Comparison of ENCODE assay signal across 1 cellular context in genomic region chr5:38925154-38925925, GRCh38.
TF ChIP-seq lines count a peak whose summit lies in the region.

No MANE protein-coding gene starts in this region.

TF ChIP-seq in IMR-90, 13 proteins besides CTCF, POLR2A, EP300 and RAD21 (continued from another document):
- TF ChIP-seq MAZ (IDR thresholded peaks at IDR 0.05; ENCODE audit: borderline replicate concordance, low read depth, low read length): no peak
- TF ChIP-seq NFE2L2 (IDR thresholded peaks at IDR 0.05; ENCODE audit: low read depth, low read length): no peak
- TF ChIP-seq MXI1 (IDR thresholded peaks at IDR 0.05; ENCODE audit: borderline replicate concordance, low read depth, low read length): no peak
- no peak for TF ChIP-seq USF2 (IDR thresholded peaks at IDR 0.05; ENCODE audit: low read depth, low read length)
- no peak for TF ChIP-seq FOS (IDR thresholded peaks at IDR 0.05; ENCODE audit: low read depth, low read length)
- TF ChIP-seq RFX5 (IDR thresholded peaks at IDR 0.05; ENCODE audit: low read depth, low read length): no peak
- no peak for TF ChIP-seq RCOR1 (IDR thresholded peaks at IDR 0.05; ENCODE audit: insufficient replicate concordance, low read length)
- TF ChIP-seq BHLHE40 (IDR thresholded peaks at IDR 0.05; ENCODE audit: low read depth, low read length): no peak
- no peak for TF ChIP-seq CEBPB (IDR thresholded peaks at IDR 0.05; ENCODE audit: low read depth, low read length)
- no peak for TF ChIP-seq CHD1 (IDR thresholded peaks at IDR 0.05; ENCODE audit: low read depth, low read length)
- TF ChIP-seq MAFK (IDR thresholded peaks at IDR 0.05; ENCODE audit: low read depth, low read length): no peak
- no peak for TF ChIP-seq ELK1 (IDR thresholded peaks at IDR 0.05; ENCODE audit: borderline replicate concordance, low read depth, low read length)
